Comparison of ENCODE assay signal across 17 cellular contexts in the genomic region with DNA sequence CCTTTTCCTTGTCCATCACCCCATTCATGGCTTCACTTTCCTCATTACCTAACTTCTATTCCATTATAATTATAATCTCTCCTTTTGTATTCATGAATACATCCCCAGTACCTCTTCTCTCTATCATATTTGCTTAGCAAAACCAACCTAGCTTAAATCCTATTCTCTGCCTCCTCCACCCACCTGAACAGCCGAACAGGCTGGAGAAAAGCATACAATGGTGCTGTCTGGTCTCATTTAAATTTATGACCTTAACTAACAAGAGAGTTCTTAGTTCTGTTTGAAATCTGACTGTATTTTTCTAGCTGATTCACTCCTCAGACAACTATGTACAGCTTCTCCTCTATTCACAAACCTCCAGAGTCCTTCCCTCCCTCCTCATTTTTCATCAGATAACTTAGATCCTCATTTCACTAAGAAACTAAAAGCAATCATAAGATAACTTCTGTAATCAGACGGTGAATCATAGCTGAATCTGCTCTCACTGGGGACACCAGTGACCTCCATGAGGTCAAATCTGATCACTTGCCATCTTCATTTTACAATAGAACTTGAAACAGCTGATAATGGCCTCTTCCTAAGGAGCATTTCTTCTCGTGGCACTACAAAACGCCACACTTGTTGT.
"Had no signal": no experiment of that assay in that cellular context is flagged by ENCODE, and none has a peak within 500 bp of the region (broad histone marks: within the 10 kb centered on the region; RNA-seq: fewer than 3 reads in every experiment).

No MANE protein-coding gene starts in this region.

- H3K36me3 ChIP-seq: gastrocnemius medialis, heart right ventricle, tibial artery, vagina had no signal

- H3K4me1 ChIP-seq: tibial artery, vagina had no signal

- H3K4me3 Mint-ChIP-seq: activated CD4-positive, alpha-beta T cell treated with anti-CD3 and anti-CD28 coated beads, Interleukin-2, amount 10 ng/mL, durations not matched to agents 24 days and 14 days; activated naive CD4-positive, alpha-beta T cell treated with anti-CD3 and anti-CD28 coated beads, Interleukin-2, amount 10 ng/mL, durations not matched to agents 7 days and 5 days; brain; central memory CD8-positive, alpha-beta T cell; stimulated activated memory B cell treated with anti-CD40 and anti-IgM and Interleukin-4, amounts not matched to agents 10 μg/mL and 1 μg/mL and 100 μg/mL, for 72 hours; WTC11 had no signal

- H3K4me3 ChIP-seq: gastrocnemius medialis, heart right ventricle, skin epidermis, tibial artery, vagina had no signal

- ATAC-seq: heart right ventricle; stimulated activated memory B cell treated with anti-CD40 and anti-IgM and Interleukin-4, amounts not matched to agents 10 μg/mL and 1 μg/mL and 100 μg/mL, for 72 hours had no signal

- H3K27me3 ChIP-seq: gastrocnemius medialis, heart right ventricle, tibial artery, vagina had no signal

- H3K27ac Mint-ChIP-seq: activated CD4-positive, alpha-beta T cell treated with anti-CD3 and anti-CD28 coated beads, Interleukin-2, amount 10 ng/mL, durations not matched to agents 24 days and 14 days; activated naive CD4-positive, alpha-beta T cell treated with anti-CD3 and anti-CD28 coated beads, Interleukin-2, amount 10 ng/mL, durations not matched to agents 7 days and 5 days; activated T-helper 2 cell treated with anti-CD3 and anti-CD28 coated beads, Interferon-gamma antibody, Interleukin-2, Interleukin-4, amounts not matched to agents 10 μg/mL and 5 μg/mL and 100 μg/mL, durations not matched to agents 14 hours and 24 hours and 36 hours; brain; stimulated activated memory B cell treated with anti-CD40 and anti-IgM and Interleukin-4, amounts not matched to agents 10 μg/mL and 1 μg/mL and 100 μg/mL, for 72 hours; WTC11 had no signal

- H3K9me3 Mint-ChIP-seq: central memory CD8-positive, alpha-beta T cell; stimulated activated memory B cell treated with anti-CD40 and anti-IgM and Interleukin-4, amounts not matched to agents 10 μg/mL and 1 μg/mL and 100 μg/mL, for 72 hours had no signal

- H3K36me3 Mint-ChIP-seq: brain, WTC11 had no signal

- DNase-seq: activated CD4-positive, alpha-beta T cell treated with anti-CD3 and anti-CD28 coated beads, Interleukin-2, amount 10 ng/mL, durations not matched to agents 24 days and 14 days; activated CD8-positive, alpha-beta memory T cell treated with anti-CD3 and anti-CD28 coated beads for 24 hours; cortex of kidney; effector CD8-positive, alpha-beta T cell; gastrocnemius medialis; heart right ventricle; kidney; tibial artery had no signal

- H3K4me1 Mint-ChIP-seq: activated naive CD4-positive, alpha-beta T cell treated with anti-CD3 and anti-CD28 coated beads, Interleukin-2, amount 10 ng/mL, durations not matched to agents 7 days and 5 days had no signal

- H3K27me3 Mint-ChIP-seq: activated CD4-positive, alpha-beta T cell treated with anti-CD3 and anti-CD28 coated beads, Interleukin-2, amount 10 ng/mL, durations not matched to agents 24 days and 14 days; activated naive CD4-positive, alpha-beta T cell treated with anti-CD3 and anti-CD28 coated beads, Interleukin-2, amount 10 ng/mL, durations not matched to agents 7 days and 5 days; central memory CD8-positive, alpha-beta T cell; stimulated activated memory B cell treated with anti-CD40 and anti-IgM and Interleukin-4, amounts not matched to agents 10 μg/mL and 1 μg/mL and 100 μg/mL, for 72 hours had no signal

- H3K9me3 ChIP-seq: gastrocnemius medialis, heart right ventricle, tibial artery, vagina had no signal

- H3K27ac ChIP-seq: epithelial cell of prostate, gastrocnemius medialis, heart right ventricle, skin epidermis, tibial artery, vagina had no signal
